31 cellular contexts compared by ENCODE assay signal in genomic region chr7:40815022-40815421, GRCh38.
"Had no signal": no experiment of that assay in that cellular context is flagged by ENCODE, and none has a peak within 500 bp of the region (broad histone marks: within the 10 kb centered on the region; RNA-seq: fewer than 3 reads in every experiment).

No MANE protein-coding gene starts in this region.

- FAIRE-seq: colon, pancreas had no signal

- H3K4me3 Mint-ChIP-seq: activated B cell treated with CpG ODN at 0.5 μM for 24 hours; activated CD8-positive, alpha-beta T cell treated with anti-CD3 and anti-CD28 coated beads for 36 hours; activated T-cell treated with anti-CD3 and anti-CD28 coated beads, Interleukin-2, amount 50 U/mL, for 4 hours; activated T-helper 17 cell treated with anti-CD3 and anti-CD28 coated beads, Interleukin-2, amount 50 U/mL, for 72 hours; central memory CD8-positive, alpha-beta T cell; immature natural killer cell; nephron; stimulated activated naive B cell treated with anti-CD40 and anti-IgM and Interleukin-4, amounts not matched to agents 10 μg/mL and 1 μg/mL and 100 μg/mL, for 72 hours; T-helper 2 cell treated with Interferon-gamma antibody and Interleukin-4, amounts not matched to agents 5 μg/mL and 100 μg/mL, for 36 hours had no signal

- H3K27ac Mint-ChIP-seq: activated B cell treated with CpG ODN at 0.5 μM for 24 hours; activated CD8-positive, alpha-beta T cell treated with anti-CD3 and anti-CD28 coated beads for 36 hours; activated T-helper 17 cell treated with anti-CD3 and anti-CD28 coated beads, Interleukin-2, amount 50 U/mL, for 72 hours; immature natural killer cell; nephron; stimulated activated naive B cell treated with anti-CD40 and anti-IgM and Interleukin-4, amounts not matched to agents 10 μg/mL and 1 μg/mL and 100 μg/mL, for 72 hours; T-helper 2 cell treated with Interferon-gamma antibody and Interleukin-4, amounts not matched to agents 5 μg/mL and 100 μg/mL, for 36 hours had no signal

- H3K4me3 ChIP-seq: left lung, lower lobe of right lung, mucosa of descending colon, pancreas, prostate gland, smooth muscle cell, suprapubic skin, tibial nerve had no signal

- H3K36me3 Mint-ChIP-seq: immature natural killer cell had no signal

- H3K4me1 ChIP-seq: left lung, lower lobe of right lung, pancreas, prostate gland, tibial nerve had no signal

- H3K4me1 Mint-ChIP-seq: activated T-helper 17 cell treated with anti-CD3 and anti-CD28 coated beads, Interleukin-2, amount 50 U/mL, for 72 hours; central memory CD8-positive, alpha-beta T cell; immature natural killer cell; nephron had no signal

- H3K4me2 ChIP-seq: smooth muscle cell had no signal

- H3K27ac ChIP-seq: left lung, lower lobe of right lung, neutrophil, pancreas, prostate gland, suprapubic skin, tibial nerve had no signal

- DNase-seq: activated B cell treated with CpG ODN at 0.5 μM for 24 hours; activated CD4-positive, alpha-beta T cell treated with anti-CD3 and anti-CD28 coated beads, Interleukin-2, amount 50 U/mL, for 1 hour; activated CD8-positive, alpha-beta T cell treated with anti-CD3 and anti-CD28 coated beads for 36 hours; activated gamma-delta T cell treated with Interleukin-2 at 50 U/mL for 16 hours; activated naive CD4-positive, alpha-beta T cell treated with anti-CD3 and anti-CD28 coated beads, Interleukin-2, amount 50 U/mL, for 16 hours; activated T-cell treated with anti-CD3 and anti-CD28 coated beads, Interleukin-2, amount 50 U/mL, for 4 hours; dermis blood vessel endothelial cell; effector CD4-positive, alpha-beta T cell; hippocampal formation; immature natural killer cell; left lung; lower lobe of right lung; mucosa of descending colon; retina; stimulated activated CD4-positive, alpha-beta T cell treated with anti-CD3 and anti-CD28 coated beads, Interleukin-1b, Interleukin-23, amount 100 ng/mL, for 48 hours; stimulated activated CD4-positive, alpha-beta T cell treated with anti-CD3 and anti-CD28 coated beads, Interleukin-4, amount 100 ng/mL, for 4 hours; stimulated activated CD8-positive, alpha-beta memory T cell treated with anti-CD3 and anti-CD28 coated beads, Interleukin-4, amount 100 ng/mL, for 48 hours; stimulated activated naive B cell treated with anti-CD40 and anti-IgM and Interleukin-4, amounts not matched to agents 10 μg/mL and 1 μg/mL and 100 μg/mL, for 72 hours; T-helper 1 cell had no signal

- H3K27me3 Mint-ChIP-seq: activated B cell treated with CpG ODN at 0.5 μM for 24 hours; activated CD8-positive, alpha-beta T cell treated with anti-CD3 and anti-CD28 coated beads for 36 hours; activated T-helper 17 cell treated with anti-CD3 and anti-CD28 coated beads, Interleukin-2, amount 50 U/mL, for 72 hours; central memory CD8-positive, alpha-beta T cell; stimulated activated naive B cell treated with anti-CD40 and anti-IgM and Interleukin-4, amounts not matched to agents 10 μg/mL and 1 μg/mL and 100 μg/mL, for 72 hours had no signal

- H3K27me3 ChIP-seq: left lung, neutrophil, pancreas, suprapubic skin, tibial nerve had no signal

- ATAC-seq: activated CD8-positive, alpha-beta T cell treated with anti-CD3 and anti-CD28 coated beads for 36 hours; activated T-cell treated with anti-CD3 and anti-CD28 coated beads, Interleukin-2, amount 50 U/mL, for 4 hours; activated T-helper 17 cell treated with anti-CD3 and anti-CD28 coated beads, Interleukin-2, amount 50 U/mL, for 72 hours; left lung; mucosa of descending colon; pancreas; sciatic nerve; stimulated activated naive B cell treated with anti-CD40 and anti-IgM and Interleukin-4, amounts not matched to agents 10 μg/mL and 1 μg/mL and 100 μg/mL, for 72 hours had no signal

- H3K36me3 ChIP-seq: left lung, lower lobe of right lung, neutrophil, pancreas, prostate gland, suprapubic skin, tibial nerve had no signal

- H3K9me3 ChIP-seq: lower lobe of right lung, neutrophil, pancreas, prostate gland, suprapubic skin had no signal
